Comparison of ENCODE assay signal across 6 cellular contexts in the genomic region with DNA sequence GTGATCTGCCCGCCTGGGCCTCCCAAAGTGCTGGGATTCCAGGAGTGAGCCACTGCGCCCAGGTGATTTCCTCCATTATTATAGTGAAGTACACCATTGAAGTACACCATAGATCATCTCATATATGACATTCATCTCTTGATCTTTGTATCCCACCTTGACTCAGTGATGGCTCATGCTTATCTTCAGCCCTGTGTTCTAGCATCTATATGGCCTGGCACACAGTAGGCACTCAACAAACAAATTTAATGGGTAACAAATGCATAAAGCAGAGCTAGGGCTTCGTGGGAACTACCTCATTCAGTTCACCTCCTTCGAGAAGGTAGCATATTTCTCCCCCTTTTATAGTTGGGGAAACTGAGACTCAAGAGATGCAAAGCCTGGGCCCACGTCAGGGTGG. TPM values are rescaled to one million over a fixed set of nuclear protein-coding genes. Genes with fewer than 3 reads are reported as not detected.
DNase-seq lines count a peak whose midpoint lies in the region; TF ChIP-seq lines count a peak whose summit lies in the region.

No MANE protein-coding gene starts in this region.

- no peak overlapping the region for H2AFZ ChIP-seq in smooth muscle cell (ENCODE audit: low read depth)

- DNase-seq in NB4 (ENCODE audit: low read depth) (no peak), smooth muscle cell (lab: John Stamatoyannopoulos, UW; ENCODE audit: unreplicated experiment) (no peak), NCI-H1092 (lab: John Stamatoyannopoulos, UW) (no peak), head of caudate nucleus (no peak)
- DNase-seq in effector memory CD4-positive, alpha-beta T cell: no peak
- DNase-seq in stimulated activated CD4-positive, alpha-beta T cell treated with anti-CD3 and anti-CD28 coated beads, Interleukin-4, amount 100 ng/mL, for 1 hour: no peak

- no peak for TF ChIP-seq CTCF in NB4 (IDR thresholded peaks at IDR 0.05; ENCODE audit: low read depth, low read length)
- no peak for TF ChIP-seq CTCF in smooth muscle cell (IDR thresholded peaks at IDR 0.05; ENCODE audit: borderline replicate concordance, insufficient read depth, poor library complexity, severe bottlenecking)

- no peaks in the 10 kb centered on the region for H4K20me1 ChIP-seq in smooth muscle cell (ENCODE audit: low read depth)

- peak overlapping the region; percentile 98 for H3K4me2 ChIP-seq in smooth muscle cell

- peaks cover 30% of the 10 kb centered on the region for H3K4me1 ChIP-seq in effector memory CD4-positive, alpha-beta T cell (ENCODE audit: control insufficient read depth, insufficient read depth, low read length, poor library complexity, severe bottlenecking)
- H3K4me1 ChIP-seq in smooth muscle cell (ENCODE audit: low read depth): peaks cover 13% of the 10 kb centered on the region

- no peaks in the 10 kb centered on the region for H3K9me3 ChIP-seq in effector memory CD4-positive, alpha-beta T cell (ENCODE audit: control insufficient read depth, low read length)
- H3K9me3 ChIP-seq in smooth muscle cell (replicated peaks; ENCODE audit: low read depth): no peaks in the 10 kb centered on the region

- H3F3A ChIP-seq in smooth muscle cell (ENCODE audit: low read depth): peaks cover 4% of the 10 kb centered on the region

- H3K4me3 ChIP-seq in NB4 (ENCODE audit: low read depth, low read length) (peak overlapping the region; percentile 67), smooth muscle cell (peak overlapping the region; percentile 97)
- peak overlapping the region; percentile 92 for H3K4me3 ChIP-seq in effector memory CD4-positive, alpha-beta T cell (ENCODE audit: insufficient read depth, low read depth, low read length, poor library complexity, severe bottlenecking)

- no peaks in the 10 kb centered on the region for H3K36me3 ChIP-seq in effector memory CD4-positive, alpha-beta T cell (ENCODE audit: control insufficient read depth, insufficient read depth, low read length)
- no peaks in the 10 kb centered on the region for H3K36me3 ChIP-seq in smooth muscle cell (ENCODE audit: low read depth)

- H3K27me3 ChIP-seq in effector memory CD4-positive, alpha-beta T cell (replicated peaks; ENCODE audit: control insufficient read depth, insufficient read depth, low read length, poor library complexity, severe bottlenecking): no peaks in the 10 kb centered on the region
- no peaks in the 10 kb centered on the region for H3K27me3 ChIP-seq in smooth muscle cell (ENCODE audit: low read depth)

- H3K9ac ChIP-seq in smooth muscle cell (ENCODE audit: low read depth): peak overlapping the region; percentile 87

- intact Hi-C loops in head of caudate nucleus (cut with DNase I): loop anchor here (5.0 kb wide), 1 partner anchor 143 kb away; no protein-coding TSS in a partner anchor

- H3K27ac ChIP-seq in effector memory CD4-positive, alpha-beta T cell (ENCODE audit: insufficient read depth, low read length, poor library complexity, severe bottlenecking): no peak overlapping the region
- no peak overlapping the region for H3K27ac ChIP-seq in smooth muscle cell (ENCODE audit: low read depth)

- no peaks in the 10 kb centered on the region for H3K79me2 ChIP-seq in smooth muscle cell (ENCODE audit: low read depth)

- TF ChIP-seq POLR2A in NB4 (IDR thresholded peaks at IDR 0.05; ENCODE audit: extremely low read depth, insufficient read length): no peak

- 74% methylated on average over 5 of the region's 5 CpGs for WGBS in smooth muscle cell (ENCODE audit: low lambda C conversion rate)

RNA-seq across cellular contexts. Expression of a gene that starts 1.0 kb away (rescaled TPM):
- total RNA-seq in smooth muscle cell: 8.2 and 9.8 TPM in 2 replicates
- polyA plus RNA-seq in smooth muscle cell: 14.2 and 19.0 TPM in 2 replicates

RNA-seq across cellular contexts. Expression of a gene that starts 1.0 kb away (rescaled TPM):
- total RNA-seq in smooth muscle cell: 3.4 and 6.9 TPM in 2 replicates
- polyA plus RNA-seq in smooth muscle cell: 3.9 and 8.5 TPM in 2 replicates

RNA-seq across cellular contexts. Expression of a gene that starts 4.8 kb away (rescaled TPM):
- total RNA-seq in smooth muscle cell: 0.36 TPM in 1 of 2 replicates, not detected in the other
- polyA plus RNA-seq in smooth muscle cell: 0.58 and 2.0 TPM in 2 replicates

RNA-seq across cellular contexts. Expression of a gene that starts 5.5 kb away (rescaled TPM):
- total RNA-seq in smooth muscle cell: 16.5 and 21.9 TPM in 2 replicates
- polyA plus RNA-seq in smooth muscle cell: 31.7 and 45.2 TPM in 2 replicates

RNA-seq across cellular contexts. Expression of a gene that starts 20.7 kb away (rescaled TPM):
- total RNA-seq in smooth muscle cell: 0.18 and 0.76 TPM in 2 replicates
- polyA plus RNA-seq in smooth muscle cell: 1.2 and 1.9 TPM in 2 replicates
